In genomic region chr16:13968835-13969234, GRCh38 we compare ENCODE assay signal across 1 cellular context.
TF ChIP-seq lines count a peak whose summit lies in the region.

No MANE protein-coding gene starts in this region.

TF ChIP-seq in Ishikawa, 13 proteins besides CTCF, POLR2A, EP300 and RAD21 (continued from another document):
- TF ChIP-seq REST (IDR thresholded peaks at IDR 0.05; ENCODE audit: low read depth) (no peak), CEBPB (IDR thresholded peaks at IDR 0.05) (no peak), YY1 (IDR thresholded peaks at IDR 0.05; ENCODE audit: low read depth) (no peak), TCF12 (IDR thresholded peaks at IDR 0.05; ENCODE audit: low read depth) (no peak), EGR1 (IDR thresholded peaks at IDR 0.05) (no peak), FOXM1 (IDR thresholded peaks at IDR 0.05; ENCODE audit: borderline replicate concordance, low read depth) (no peak), TAF1 (IDR thresholded peaks at IDR 0.05; ENCODE audit: low read depth) (no peak), TEAD4 (IDR thresholded peaks at IDR 0.05) (no peak)
